9 cellular contexts compared by ENCODE assay signal in the genomic region with DNA sequence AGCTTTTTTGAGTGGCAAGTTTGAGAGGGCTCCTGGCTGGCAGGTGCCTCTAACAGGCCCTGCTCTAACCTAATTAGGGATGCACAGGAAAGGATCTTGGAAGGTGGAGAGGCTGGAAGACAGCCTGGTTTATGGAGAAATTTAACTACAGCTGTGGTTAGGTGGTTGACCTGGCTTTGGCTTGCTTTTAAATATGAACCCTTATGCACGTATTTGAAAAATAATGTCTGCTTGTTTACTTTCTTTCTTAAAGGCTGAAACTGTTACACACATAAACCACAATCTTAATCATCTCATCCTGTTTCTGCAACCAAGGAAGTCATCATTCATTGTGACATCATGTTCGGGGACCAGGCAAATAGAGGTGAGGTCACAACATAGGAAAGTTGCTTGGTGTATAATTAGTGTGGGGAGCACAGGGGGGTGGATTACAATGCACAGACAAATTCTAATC. TPM values are rescaled to one million over a fixed set of nuclear protein-coding genes. Genes with fewer than 3 reads are reported as not detected.
DNase-seq lines count a peak whose midpoint lies in the region; ATAC-seq, FAIRE-seq and TF ChIP-seq lines count a peak whose summit lies in the region.
"Had no signal": no experiment of that assay in that cellular context is flagged by ENCODE, and none has a peak within 500 bp of the region (broad histone marks: within the 10 kb centered on the region; RNA-seq: fewer than 3 reads in every experiment).

No MANE protein-coding gene starts in this region.

- CTCF ChIA-PET in SK-N-SH (lab: Yijun Ruan, JAX) (interaction anchor here (1.4 to 6.3 kb wide), 5 partner anchors 9 to 200 kb away, joined by 4 to 44 read pairs (median 10); partner anchors contain the start of gene TLCD1), GM12878 (lab: Yijun Ruan, JAX) (interaction anchor here (0.9 to 3.3 kb wide), 9 partner anchors 10 to 199 kb away, joined by 3 to 21 read pairs (median 6); partner anchors contain the start of gene TLCD1)

- no peak for TF ChIP-seq RAD21 in SK-N-SH (IDR thresholded peaks at IDR 0.05; ENCODE audit: low read length)
- no peak for TF ChIP-seq RAD21 in GM12878 (IDR thresholded peaks at IDR 0.05; ENCODE audit: insufficient read depth, low read depth, low read length)

- DNase-seq in Right ventricle myocardium superior: no peak
- DNase-seq in cardiac septum (ENCODE audit: low spot score): no peak
- DNase-seq in SK-N-SH: no peak
- DNase-seq in GM12878 (ENCODE audit: low read depth, low spot score): peak; percentile 47
- peak; percentile 49 for DNase-seq in naive B cell
- no peak for DNase-seq in H7
- no peak for DNase-seq in tibial artery

- H3K27me3 Mint-ChIP-seq in naive B cell: no peaks in the 10 kb centered on the region

- H3K27ac Mint-ChIP-seq in naive B cell: peak overlapping the region; percentile 76 to 94 (median 90)

- H3K79me2 ChIP-seq in SK-N-SH (ENCODE audit: insufficient read depth) (peaks cover 100% of the 10 kb centered on the region), GM12878 (ENCODE audit: control insufficient read depth, insufficient read depth, low read length) (peaks cover 20% of the 10 kb centered on the region)

- H3K9me3 Mint-ChIP-seq in naive B cell: no peaks in the 10 kb centered on the region

- H3K4me2 ChIP-seq in SK-N-SH (peak overlapping the region; percentile 32; the same call in 1 of the 2 replicates), GM12878 (ENCODE audit: control insufficient read depth, insufficient read depth) (0 out of 2 replicates have a peak overlapping the region, but pooled peaks have one; percentile 11)

- WGBS in SK-N-SH (ENCODE audit: low lambda C conversion rate): 35% methylated on average over 2 of the region's 2 CpGs
- 0% methylated on average over 2 of the region's 2 CpGs for WGBS in GM12878 (ENCODE audit: insufficient coverage, insufficient replicate concordance, low lambda C conversion rate, missing lambda C conversion rate)

- no peaks in the 10 kb centered on the region for H3K9me2 ChIP-seq in SK-N-SH

- H4K20me1 ChIP-seq in SK-N-SH (ENCODE audit: insufficient read depth) (peaks cover 50% of the 10 kb centered on the region), GM12878 (ENCODE audit: control insufficient read depth, insufficient read depth) (0 out of 2 replicates have a peak, but pooled peaks cover 3% of the 10 kb centered on the region)

- TF ChIP-seq CTCF in SK-N-SH (IDR thresholded peaks at IDR 0.05) (no peak), GM12878 (IDR thresholded peaks at IDR 0.05 in 2 of 3, conservative IDR thresholded peaks at IDR 0.05 in 1 of 3; ENCODE audit: control insufficient read depth in 2 of 3, extremely low read depth in 1 of 3, insufficient read depth in 1 of 3, low read depth in 3 of 3, low read length in 3 of 3) (no peak), tibial artery (IDR thresholded peaks at IDR 0.05) (no peak)

- H3K9ac ChIP-seq in SK-N-SH (no peak overlapping the region), GM12878 (ENCODE audit: control insufficient read depth, insufficient read depth, low read length) (no peak overlapping the region)

- POLR2A ChIA-PET in SK-N-SH (lab: Yijun Ruan, JAX) (no interaction called here), GM12878 (lab: Charles Lee) (interaction anchor here (0.6 to 2.6 kb wide), 4 partner anchors 10 to 206 kb away, joined by 3 to 7 read pairs (median 4); partner anchors contain the start of gene RPL23A)

- H3K36me3 Mint-ChIP-seq in naive B cell: peaks cover 7 to 17% of the 10 kb centered on the region in 2 donors

- H3K4me3 ChIP-seq in SK-N-SH (ENCODE audit: low read depth in 2 of 2, low read length in 1 of 2): peak overlapping the region in 1 of 2 experiments; percentile 12; a peak in 1 of 4 replicates
- no peak overlapping the region for H3K4me3 ChIP-seq in GM12878
- H3K4me3 ChIP-seq in H7 (ENCODE audit: insufficient read depth, low read depth, low read length): no peak overlapping the region
- H3K4me3 ChIP-seq in tibial artery: no peak overlapping the region
- H3K4me3 ChIP-seq: body of pancreas had no signal

- TF ChIP-seq EP300 in SK-N-SH (IDR thresholded peaks at IDR 0.05; ENCODE audit: borderline replicate concordance in 1 of 2, low read depth in 1 of 2, low read length in 1 of 2) (no peak), GM12878 (IDR thresholded peaks at IDR 0.05; ENCODE audit: borderline replicate concordance in 1 of 2, control insufficient read depth in 1 of 2, low read depth in 2 of 2, low read length in 2 of 2) (no peak)

- RAD21 ChIA-PET in GM12878 (lab: Charles Lee; ENCODE audit: unreplicated experiment): interaction anchor here (0.8 to 2.5 kb wide), 4 partner anchors 19 to 163 kb away, joined by 3 to 6 read pairs (median 4); partner anchors contain the start of gene PHF12

- in situ Hi-C loops in GM12878 (cut with MboI): no loop called here

- H3F3A ChIP-seq in SK-N-SH (replicated peaks; ENCODE audit: insufficient read depth): peaks cover 16% of the 10 kb centered on the region

- no TSS peak for BruUV-seq in GM12878 (replicated peaks; lab: Mats Ljungman, UMichigan)

- H3K9me3 ChIP-seq in SK-N-SH (no peaks in the 10 kb centered on the region), GM12878 (replicated peaks; ENCODE audit: control insufficient read depth, insufficient read depth, low read length) (peaks cover 8% of the 10 kb centered on the region; the same call in 2 of the 3 replicates), tibial artery (peaks cover 0 to 5% (median 0%) of the 10 kb centered on the region in 3 donors)
- H3K9me3 ChIP-seq: body of pancreas had no signal

- H3K27me3 ChIP-seq in SK-N-SH (ENCODE audit: insufficient read depth) (no peaks in the 10 kb centered on the region), GM12878 (replicated peaks in 1 of 2; ENCODE audit: control insufficient read depth in 2 of 2, insufficient read depth in 2 of 2, low read length in 1 of 2) (no peaks in the 10 kb centered on the region), H7 (ENCODE audit: control insufficient read depth, insufficient read depth, low read length) (no peaks in the 10 kb centered on the region), tibial artery (no peaks in the 10 kb centered on the region)
- H3K27me3 ChIP-seq: body of pancreas had no signal

- no peak for TF ChIP-seq POLR2A in GM12878 (IDR thresholded peaks at IDR 0.05; ENCODE audit: low read depth, low read length)

- FAIRE-seq in GM12878 (lab: Jason Lieb, UNC): peak; percentile 49

- intact Hi-C loops in Right ventricle myocardium superior (cut with DNase I): no loop called here
- intact Hi-C loops in cardiac septum (cut with DNase I): no loop called here
- intact Hi-C loops in GM12878 (cut with micrococcal nuclease; ENCODE audit: unreplicated experiment): no loop called here
- intact Hi-C loops in tibial artery (cut with DNase I; ENCODE audit: low total_unique reads): no loop called here

- ATAC-seq in Right ventricle myocardium superior (ENCODE audit: poor library complexity): peak; percentile 22
- peak; percentile 75 for ATAC-seq in GM12878
- ATAC-seq in naive B cell (ENCODE audit: low read depth in 2 of 2): peak; percentile 92 to 93
- no peak for ATAC-seq in GM21447 (IDR thresholded peaks at IDR 0.05; ENCODE audit: unreplicated experiment)
- ATAC-seq: body of pancreas had no signal

- H3K4me3 Mint-ChIP-seq in naive B cell: peak overlapping the region in 5 of 8 donors; percentile 17 to 65 (median 42)

- H3K36me3 ChIP-seq in SK-N-SH (replicated peaks in 1 of 2; ENCODE audit: control insufficient read depth in 1 of 2, insufficient read depth in 2 of 2, low read length in 1 of 2): peaks cover 34 to 44% of the 10 kb centered on the region in 2 experiments
- H3K36me3 ChIP-seq in GM12878 (ENCODE audit: control insufficient read depth in 2 of 2, insufficient read depth in 2 of 2, low read length in 1 of 2): peaks cover 16 to 40% of the 10 kb centered on the region in 2 experiments
- H3K36me3 ChIP-seq in H7 (replicated peaks; ENCODE audit: control insufficient read depth, insufficient read depth, low read length): peaks cover 30% of the 10 kb centered on the region
- peaks cover 28 to 45% (median 42%) of the 10 kb centered on the region in 3 donors for H3K36me3 ChIP-seq in tibial artery

- H3K4me1 ChIP-seq in SK-N-SH (ENCODE audit: control insufficient read depth in 1 of 2, insufficient read depth in 2 of 2, low read depth in 1 of 2, low read length in 1 of 2) (peaks cover 10 to 16% of the 10 kb centered on the region in 2 experiments; a peak in 2 of 4 replicates), GM12878 (ENCODE audit: control insufficient read depth, insufficient read depth, low read length) (peaks cover 12% of the 10 kb centered on the region), tibial artery (peaks cover 0 to 10% (median 6%) of the 10 kb centered on the region in 4 donors)

- H3K27ac ChIP-seq in SK-N-SH (ENCODE audit: low read depth in 2 of 2, low read length in 1 of 2) (peak overlapping the region in 1 of 2 experiments; percentile 60; a peak in 2 of 4 replicates), GM12878 (ENCODE audit: control insufficient read depth, insufficient read depth) (no peak overlapping the region), tibial artery (no peak overlapping the region)

- H2AFZ ChIP-seq in SK-N-SH (ENCODE audit: low read depth) (no peak overlapping the region), GM12878 (ENCODE audit: control insufficient read depth, low read depth, low read length) (no peak overlapping the region)

- H3K4me1 Mint-ChIP-seq in naive B cell: peaks cover 34 to 54% (median 35%) of the 10 kb centered on the region in 3 donors

- SMC1A ChIA-PET in GM12878 (lab: Charles Lee; ENCODE audit: uncharacterized antibody, unreplicated experiment): interaction anchor here (0.8 to 7.3 kb wide), 12 partner anchors 9 to 199 kb away, joined by 3 to 34 read pairs (median 4); partner anchors contain the start of gene FAM222B

RNA-seq across cellular contexts. Expression of gene DHRS13, which starts 23.1 kb away (rescaled TPM):
- total RNA-seq in Right ventricle myocardium superior (2.9 TPM), cardiac septum (3.0 TPM), GM12878 (2014; rRNA removed) (35.3 and 37.1 TPM in 2 replicates), GM12878 (2014; rRNA removed; fragmentation: Illumina TruSeq; extraction: Trizol) (23.7 and 24.2 TPM in 2 replicates), GM12878 (2021) (27.6 and 31.3 TPM in 2 replicates)
- polyA plus RNA-seq in SK-N-SH (2012; rRNA removed) (7.4 and 7.6 TPM in 2 replicates), GM12878 (2011; rRNA removed) (50.6 and 55.2 TPM in 2 replicates), GM12878 (2014; fragmentation: Illumina TruSeq; extraction: Trizol) (17.7 and 19.6 TPM in 2 replicates), GM12878 (2014; fragmentation: Nextera tagmentation; extraction: Ambion mirVana) (under 1 TPM in 1 of 2 experiments, not detected in 1; 0.18 TPM), GM12878 (2014; rRNA removed) (37.7 and 38.8 TPM in 2 replicates), GM12878 (2016; fragmentation: Nextera tagmentation; extraction: Ambion mirVana) (10 to 100 TPM; 28.7 to 35.5 TPM), naive B cell (ENCODE audit: low read depth in 6 of 6) (10 to 100 TPM in 5 of 6 donors, 1 to 10 TPM in 1; 9.4 to 17.3 (median 11.5) TPM)
- polyA plus RNA-seq in SK-N-SH (2012; cell fraction: cytosol; rRNA removed): 6.3 and 7.5 TPM in 2 replicates
- 5.2 and 7.9 TPM in 2 replicates for polyA plus RNA-seq in SK-N-SH (2012; cell fraction: nucleus; rRNA removed)
- 66.0 and 68.2 TPM in 2 replicates for total RNA-seq in GM12878 (2013; cell fraction: nucleolus; rRNA removed)
- 3.0 TPM for polyA plus RNA-seq in GM12878 (2011; ENCODE audit: low read depth)
- polyA plus RNA-seq in GM12878 (2011; cell fraction: cytosol; rRNA removed): 70.4 and 81.7 TPM in 2 replicates
- 47.5 and 49.0 TPM in 2 replicates for polyA plus RNA-seq in GM12878 (2011; cell fraction: nucleus; rRNA removed)
- polyA plus RNA-seq in GM12878 (2012): 7.6 and 12.3 TPM in 2 replicates
- polyA minus RNA-seq in GM12878 (2011; rRNA and poly(A)+ RNA removed): 39.0 and 44.2 TPM in 2 replicates
- polyA minus RNA-seq in GM12878 (2011; cell fraction: cytosol; rRNA and poly(A)+ RNA removed): 14.3 and 16.6 TPM in 2 replicates
- polyA minus RNA-seq in GM12878 (2011; cell fraction: nucleus; rRNA and poly(A)+ RNA removed): 16.2 and 21.1 TPM in 2 replicates
- total RNA-seq in H7 (2014; rRNA removed; shearing (Covaris generic)): 11.9 and 17.0 TPM in 2 replicates

RNA-seq across cellular contexts. Expression of gene PHF12, which starts 25.4 kb away (rescaled TPM):
- 14.8 TPM for total RNA-seq in Right ventricle myocardium superior
- 20.4 TPM for total RNA-seq in cardiac septum
- 17.8 and 24.0 TPM in 2 replicates for polyA plus RNA-seq in SK-N-SH (2012; rRNA removed)
- 12.2 and 17.3 TPM in 2 replicates for polyA plus RNA-seq in SK-N-SH (2012; cell fraction: cytosol; rRNA removed)
- polyA plus RNA-seq in SK-N-SH (2012; cell fraction: nucleus; rRNA removed): 53.0 and 68.5 TPM in 2 replicates
- 61.5 and 63.1 TPM in 2 replicates for total RNA-seq in GM12878 (2013; cell fraction: nucleolus; rRNA removed)
- total RNA-seq in GM12878 (2014; rRNA removed): 28.6 and 30.1 TPM in 2 replicates
- 15.9 and 18.1 TPM in 2 replicates for total RNA-seq in GM12878 (2014; rRNA removed; fragmentation: Illumina TruSeq; extraction: Trizol)
- total RNA-seq in GM12878 (2021): 43.9 and 44.2 TPM in 2 replicates
- 9.3 TPM for polyA plus RNA-seq in GM12878 (2011; ENCODE audit: low read depth)
- polyA plus RNA-seq in GM12878 (2011; rRNA removed): 8.6 and 22.6 TPM in 2 replicates
- 22.1 and 28.1 TPM in 2 replicates for polyA plus RNA-seq in GM12878 (2011; cell fraction: cytosol; rRNA removed)
- 65.0 and 92.9 TPM in 2 replicates for polyA plus RNA-seq in GM12878 (2011; cell fraction: nucleus; rRNA removed)
- polyA plus RNA-seq in GM12878 (2012): 24.0 and 34.6 TPM in 2 replicates
- polyA plus RNA-seq in GM12878 (2014; fragmentation: Illumina TruSeq; extraction: Trizol): 24.7 and 27.8 TPM in 2 replicates
- 1 to 10 TPM; 1.3 to 2.3 TPM for polyA plus RNA-seq in GM12878 (2014; fragmentation: Nextera tagmentation; extraction: Ambion mirVana)
- 33.5 and 39.8 TPM in 2 replicates for polyA plus RNA-seq in GM12878 (2014; rRNA removed)
- 10 to 100 TPM; 10.6 to 15.3 TPM for polyA plus RNA-seq in GM12878 (2016; fragmentation: Nextera tagmentation; extraction: Ambion mirVana)
- 23.6 and 28.7 TPM in 2 replicates for polyA minus RNA-seq in GM12878 (2011; rRNA and poly(A)+ RNA removed)
- 14.8 and 15.6 TPM in 2 replicates for polyA minus RNA-seq in GM12878 (2011; cell fraction: cytosol; rRNA and poly(A)+ RNA removed)
- polyA minus RNA-seq in GM12878 (2011; cell fraction: nucleus; rRNA and poly(A)+ RNA removed): 20.8 and 40.7 TPM in 2 replicates
- polyA plus RNA-seq in naive B cell (ENCODE audit: low read depth in 6 of 6): 10 to 100 TPM in 1 of 6 donors, 1 to 10 TPM in 4, under 1 TPM in 1; 0.71 to 11.8 (median 5.5) TPM
- 53.2 and 56.6 TPM in 2 replicates for total RNA-seq in H7 (2014; rRNA removed; shearing (Covaris generic))

RNA-seq across cellular contexts. Expression of gene FLOT2, which starts 28.4 kb away (rescaled TPM):
- 101 TPM for total RNA-seq in Right ventricle myocardium superior
- 80.4 TPM for total RNA-seq in cardiac septum
- polyA plus RNA-seq in SK-N-SH (2012; rRNA removed): 89.8 and 105 TPM in 2 replicates
- 71.5 and 96.6 TPM in 2 replicates for polyA plus RNA-seq in SK-N-SH (2012; cell fraction: cytosol; rRNA removed)
- polyA plus RNA-seq in SK-N-SH (2012; cell fraction: nucleus; rRNA removed): 73.5 and 91.2 TPM in 2 replicates
- 29.2 and 39.1 TPM in 2 replicates for total RNA-seq in GM12878 (2013; cell fraction: nucleolus; rRNA removed)
- 79.0 and 79.6 TPM in 2 replicates for total RNA-seq in GM12878 (2014; rRNA removed)
- 72.0 and 72.5 TPM in 2 replicates for total RNA-seq in GM12878 (2014; rRNA removed; fragmentation: Illumina TruSeq; extraction: Trizol)
- total RNA-seq in GM12878 (2021): 291 and 302 TPM in 2 replicates
- polyA plus RNA-seq in GM12878 (2011; ENCODE audit: low read depth): 30.4 TPM
- polyA plus RNA-seq in GM12878 (2011; rRNA removed): 90.1 and 150 TPM in 2 replicates
- polyA plus RNA-seq in GM12878 (2011; cell fraction: cytosol; rRNA removed): 162 and 176 TPM in 2 replicates
- 153 and 169 TPM in 2 replicates for polyA plus RNA-seq in GM12878 (2011; cell fraction: nucleus; rRNA removed)
- polyA plus RNA-seq in GM12878 (2012): 59.9 and 65.4 TPM in 2 replicates
- polyA plus RNA-seq in GM12878 (2014; fragmentation: Illumina TruSeq; extraction: Trizol): 75.3 and 147 TPM in 2 replicates
- polyA plus RNA-seq in GM12878 (2014; fragmentation: Nextera tagmentation; extraction: Ambion mirVana): 100 to 1,000 TPM in 1 of 2 experiments, 10 to 100 TPM in 1; 56.8 to 121 TPM
- polyA plus RNA-seq in GM12878 (2014; rRNA removed): 150 and 154 TPM in 2 replicates
- 100 to 1,000 TPM; 237 to 251 TPM for polyA plus RNA-seq in GM12878 (2016; fragmentation: Nextera tagmentation; extraction: Ambion mirVana)
- 172 and 176 TPM in 2 replicates for polyA minus RNA-seq in GM12878 (2011; rRNA and poly(A)+ RNA removed)
- 71.6 and 96.9 TPM in 2 replicates for polyA minus RNA-seq in GM12878 (2011; cell fraction: cytosol; rRNA and poly(A)+ RNA removed)
- 19.0 and 28.4 TPM in 2 replicates for polyA minus RNA-seq in GM12878 (2011; cell fraction: nucleus; rRNA and poly(A)+ RNA removed)
- polyA plus RNA-seq in naive B cell (ENCODE audit: low read depth in 6 of 6): 100 to 1,000 TPM; 431 to 655 (median 460) TPM
- 76.9 and 84.7 TPM in 2 replicates for total RNA-seq in H7 (2014; rRNA removed; shearing (Covaris generic))

Comparison
In these comparisons a context has a peak if more than half of its experiments do, and no peak if none do; other contexts are left out.
1. DNase-seq: peak in GM12878 (single experiment) and naive B cell (single experiment); none in Right ventricle myocardium superior (single experiment), cardiac septum (single experiment), SK-N-SH (single experiment), H7 (single experiment) and tibial artery (0 of 2).